In genomic region chr4:116358633-116359222, GRCh38 we compare ENCODE assay signal across 8 cellular contexts.
DNase-seq lines count a peak whose midpoint lies in the region; ATAC-seq, FAIRE-seq and TF ChIP-seq lines count a peak whose summit lies in the region.

No MANE protein-coding gene starts in this region.

- TF ChIP-seq CTCF in Panc1 (IDR thresholded peaks at IDR 0.05) (peak; percentile 70), choroid plexus epithelial cell (conservative IDR thresholded peaks at IDR 0.05; ENCODE audit: low read depth, low read length) (peak; percentile 68), lower lobe of right lung (IDR thresholded peaks at IDR 0.05) (peak; percentile 59)

- WGBS in GM23248 (ENCODE audit: low coverage in 1 of 2, low lambda C conversion rate in 2 of 2, missing lambda C conversion rate in 2 of 2), 2 experiments = 27 to 31% methylated on average over 11 of the region's 11 CpGs

- H3F3A ChIP-seq in GM23248 (ENCODE audit: insufficient read depth) = no peaks in the 10 kb centered on the region

- no TSS peak for BruUV-seq in Panc1 (replicated peaks; lab: Mats Ljungman, UMichigan)

- no peak overlapping the region for H3K9ac ChIP-seq in GM23248

- intact Hi-C loops in Panc1 (cut with micrococcal nuclease; ENCODE audit: unreplicated experiment) = no loop called here
- intact Hi-C loops in lower lobe of right lung (cut with DNase I) = no loop called here

- H2AFZ ChIP-seq in GM23248 = no peak overlapping the region

- no peaks in the 10 kb centered on the region for H3K9me2 ChIP-seq in GM23248 (ENCODE audit: insufficient read depth)

- POLR2A ChIA-PET in Panc1 (lab: Charles Lee) = no interaction called here

- no peak for FAIRE-seq in HTR-8/SVneo (lab: Jason Lieb, UNC)

- no peaks in the 10 kb centered on the region for H3K27me3 ChIP-seq in GM23248 (replicated peaks; ENCODE audit: insufficient read depth)
- no peaks in the 10 kb centered on the region for H3K27me3 ChIP-seq in Panc1 (ENCODE audit: control insufficient read depth, insufficient read depth, low read length)
- no peaks in the 10 kb centered on the region for H3K27me3 ChIP-seq in lower lobe of right lung (ENCODE audit: low read depth)

- DNase-seq in stimulated activated CD4-positive, alpha-beta T cell treated with anti-CD3 and anti-CD28 coated beads, Interleukin-12 subunit alpha, Interleukin-12 subunit beta, amount 100 ng/mL, for 48 hours (ENCODE audit: low read depth in 2 of 3, low spot score in 1 of 3) = peak; percentile 2 to 72 (median 14)
- DNase-seq in stimulated activated CD4-positive, alpha-beta T cell treated with anti-CD3 and anti-CD28 coated beads, Interleukin-4, amount 100 ng/mL, for 4 hours = no peak
- DNase-seq in GM23248 = peak; percentile 72
- DNase-seq in HTR-8/SVneo (ENCODE audit: insufficient read length, low spot score) = peak; percentile 41
- DNase-seq in Panc1 (ENCODE audit: low read depth, low spot score) = peak; percentile 45
- peak; percentile 83 for DNase-seq in choroid plexus epithelial cell (ENCODE audit: low read depth)
- DNase-seq in lower lobe of right lung = peak; percentile 41
- DNase-seq in NCI-H345 (lab: John Stamatoyannopoulos, UW) = no peak

- H3K4me1 ChIP-seq in GM23248 (ENCODE audit: insufficient read depth) = no peaks in the 10 kb centered on the region
- no peaks in the 10 kb centered on the region for H3K4me1 ChIP-seq in Panc1 (ENCODE audit: control insufficient read depth, insufficient read depth, low read length)
- H3K4me1 ChIP-seq in lower lobe of right lung = no peaks in the 10 kb centered on the region

- H3K36me3 ChIP-seq in GM23248 (ENCODE audit: low read depth) = no peaks in the 10 kb centered on the region
- H3K36me3 ChIP-seq in Panc1 (ENCODE audit: control insufficient read depth, insufficient read depth, low read length) = no peaks in the 10 kb centered on the region
- no peaks in the 10 kb centered on the region for H3K36me3 ChIP-seq in lower lobe of right lung

- H3K9me3 ChIP-seq in GM23248 (ENCODE audit: low read depth) (no peaks in the 10 kb centered on the region), Panc1 (ENCODE audit: control insufficient read depth, insufficient read depth, low read depth, low read length) (no peaks in the 10 kb centered on the region), lower lobe of right lung (no peaks in the 10 kb centered on the region)

- H3K27ac ChIP-seq in GM23248 = no peak overlapping the region
- H3K27ac ChIP-seq in Panc1 (ENCODE audit: low read length) = no peak overlapping the region
- no peak overlapping the region for H3K27ac ChIP-seq in lower lobe of right lung

- no peak overlapping the region for H3K4me2 ChIP-seq in GM23248 (ENCODE audit: unreplicated experiment)

- peak; percentile 83 for ATAC-seq in Panc1
- peak; percentile 93 to 94 for ATAC-seq in lower lobe of right lung

- no peak overlapping the region for H3K4me3 ChIP-seq in GM23248
- no peak overlapping the region for H3K4me3 ChIP-seq in Panc1 (ENCODE audit: low read depth in 2 of 2, low read length in 2 of 2)
- no peak overlapping the region for H3K4me3 ChIP-seq in choroid plexus epithelial cell (ENCODE audit: low read depth, low read length)
- H3K4me3 ChIP-seq in lower lobe of right lung = no peak overlapping the region

- H3K79me2 ChIP-seq in GM23248 (ENCODE audit: insufficient read depth) = no peaks in the 10 kb centered on the region

- CTCF ChIA-PET in Panc1 (lab: Charles Lee) = no interaction called here

- H4K20me1 ChIP-seq in GM23248 (ENCODE audit: insufficient read depth) = no peaks in the 10 kb centered on the region

- in situ Hi-C loops in GM23248 (cut with MboI) = loop anchor here (25.0 kb wide), 1 partner anchor 1904 kb away; no protein-coding TSS in a partner anchor
- in situ Hi-C loops in Panc1 (cut with HindIII; ENCODE audit: low pct_unique_long_range_greater_than_20kb, low sequenced_read_pairs) = no loop called here

Comparison
In these comparisons a context has a peak if more than half of its experiments do, and no peak if none do; other contexts are left out.
1. DNase-seq: peak in stimulated activated CD4-positive, alpha-beta T cell treated with anti-CD3 and anti-CD28 coated beads, Interleukin-12 subunit alpha, Interleukin-12 subunit beta, amount 100 ng/mL, for 48 hours (3 of 3), GM23248 (single experiment), HTR-8/SVneo (single experiment), Panc1 (single experiment), choroid plexus epithelial cell (single experiment) and lower lobe of right lung (single experiment); none in stimulated activated CD4-positive, alpha-beta T cell treated with anti-CD3 and anti-CD28 coated beads, Interleukin-4, amount 100 ng/mL, for 4 hours (0 of 2) and NCI-H345 (single experiment).
2. Peak in every context shown above with its lines, with median percentiles within 50 percentile points of each other: CTCF ChIP-seq.